ENCODE assay signal across 17 cellular contexts in the genomic region with DNA sequence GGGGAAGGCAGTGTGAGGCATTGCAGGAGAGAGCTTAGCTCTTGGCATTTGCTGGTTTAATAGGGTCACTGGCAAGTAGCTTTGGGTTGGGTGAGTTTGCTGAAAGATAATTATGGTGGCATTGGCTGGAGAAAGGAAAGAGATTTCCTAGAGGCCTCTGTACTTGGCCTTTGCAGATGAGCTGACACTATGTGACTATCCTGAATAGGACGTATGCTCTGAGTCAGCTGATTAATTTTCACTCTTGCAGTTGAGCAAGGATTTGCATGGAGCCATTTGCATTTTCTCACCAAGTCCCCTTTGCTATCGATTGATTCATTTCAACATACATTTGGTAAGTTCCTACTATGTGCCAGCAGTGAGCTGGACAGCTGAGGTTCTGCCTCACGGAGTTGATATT.
"Had no signal": no experiment of that assay in that cellular context is flagged by ENCODE, and none has a peak within 500 bp of the region (broad histone marks: within the 10 kb centered on the region; RNA-seq: fewer than 3 reads in every experiment).

No MANE protein-coding gene starts in this region.

- ATAC-seq: activated CD8-positive, alpha-beta T cell treated with anti-CD3 and anti-CD28 coated beads for 36 hours; activated naive CD4-positive, alpha-beta T cell treated with anti-CD3 and anti-CD28 coated beads, Interleukin-2, amount 50 U/mL, for 72 hours; left colon; naive thymus-derived CD8-positive, alpha-beta T cell; stimulated activated naive B cell treated with anti-CD40 and anti-IgM and Interleukin-4, amounts not matched to agents 10 μg/mL and 1 μg/mL and 100 μg/mL, for 72 hours; WTC11 had no signal

- DNase-seq: activated CD4-positive, alpha-beta T cell treated with anti-CD3 and anti-CD28 coated beads for 4 hours; activated CD8-positive, alpha-beta T cell treated with anti-CD3 and anti-CD28 coated beads for 36 hours; activated effector memory CD4-positive, alpha-beta T cell treated with anti-CD3 and anti-CD28 coated beads, Interleukin-2, amount 50 U/mL, for 16 hours; activated T-cell treated with anti-CD3 and anti-CD28 coated beads, Interleukin-2, amount 50 U/mL, for 48 hours; cortex of kidney; effector CD4-positive, alpha-beta T cell; foreskin fibroblast; left colon; mammary epithelial cell; naive thymus-derived CD8-positive, alpha-beta T cell; stimulated activated CD4-positive, alpha-beta T cell treated with anti-CD3 and anti-CD28 coated beads, Interleukin-4, amount 100 ng/mL, for 1 hour; stimulated activated naive B cell treated with anti-CD40 and anti-IgM and Interleukin-4, amounts not matched to agents 10 μg/mL and 1 μg/mL and 100 μg/mL, for 72 hours; T-helper 2 cell; uterus had no signal

- H3K4me3 ChIP-seq: tibial nerve, uterus had no signal

- H3K9me3 ChIP-seq: tibial nerve, uterus had no signal

- H3K27me3 ChIP-seq: tibial nerve, uterus had no signal

- H3K36me3 ChIP-seq: tibial nerve, uterus had no signal

- H3K4me1 ChIP-seq: uterus had no signal

- H3K27ac ChIP-seq: tibial nerve, uterus had no signal
